In the genomic region with DNA sequence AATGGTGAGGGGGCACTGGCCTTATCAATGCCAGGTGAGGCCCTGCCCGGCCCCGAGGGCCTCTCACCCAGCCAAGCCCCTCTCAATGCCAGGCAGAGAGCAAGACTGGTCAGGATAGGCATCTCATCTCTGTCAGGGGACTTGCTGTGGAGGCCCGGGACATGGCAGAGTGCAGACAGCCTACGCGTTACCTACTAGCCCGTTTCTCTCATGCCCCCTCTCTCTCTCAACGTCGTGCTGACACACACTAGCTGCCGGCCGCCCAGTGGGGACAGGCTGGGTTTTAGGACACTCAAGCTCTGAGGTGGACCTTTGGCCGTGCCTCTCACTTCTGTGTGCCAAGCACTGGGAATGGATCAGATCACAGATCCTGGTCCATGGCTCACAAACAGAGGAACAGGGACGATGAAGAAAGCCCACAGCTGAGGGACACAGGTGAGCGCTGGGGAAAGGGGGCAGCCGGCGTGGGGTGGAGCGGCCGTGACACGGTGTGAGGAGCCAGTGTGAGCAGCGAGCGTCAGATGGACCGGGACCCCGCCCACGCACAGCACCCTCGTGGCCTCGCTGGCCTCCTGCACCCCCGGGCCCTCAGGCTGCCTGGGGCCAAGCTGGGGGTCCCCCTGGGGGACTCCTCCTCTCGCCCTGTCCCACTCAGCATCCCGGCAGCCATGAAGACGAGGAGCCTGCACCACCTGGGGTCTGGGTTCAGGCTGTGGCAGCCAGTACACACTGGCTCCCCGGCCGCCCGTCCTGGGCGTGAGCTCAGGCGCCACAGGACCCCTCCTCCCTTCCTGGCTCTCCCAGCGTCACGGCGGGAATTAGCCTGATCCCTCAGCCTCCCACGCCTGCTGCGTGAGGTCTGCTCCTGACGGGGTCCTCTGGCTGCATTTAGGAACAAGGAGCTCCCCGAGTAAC, we compare ENCODE assay signal across 12 cellular contexts.
"Had no signal": no experiment of that assay in that cellular context is flagged by ENCODE, and none has a peak within 500 bp of the region (broad histone marks: within the 10 kb centered on the region; RNA-seq: fewer than 3 reads in every experiment).

No MANE protein-coding gene starts in this region.

- H3K27me3 Mint-ChIP-seq: stimulated activated naive CD8-positive, alpha-beta T cell treated with anti-CD3 and anti-CD28 coated beads, Interleukin-15, Interleukin-2, amounts not matched to agents 100 ng/mL and 50 ng/mL, for 24 hours had no signal

- H3K4me3 Mint-ChIP-seq: stimulated activated naive CD8-positive, alpha-beta T cell treated with anti-CD3 and anti-CD28 coated beads, Interleukin-15, Interleukin-2, amounts not matched to agents 100 ng/mL and 50 ng/mL, for 24 hours had no signal

- ATAC-seq: esophagus mucosa, psoas muscle had no signal

- H3K9me3 Mint-ChIP-seq: stimulated activated naive CD8-positive, alpha-beta T cell treated with anti-CD3 and anti-CD28 coated beads, Interleukin-15, Interleukin-2, amounts not matched to agents 100 ng/mL and 50 ng/mL, for 24 hours had no signal

- H3K4me3 ChIP-seq: psoas muscle, sigmoid colon, SJSA1, testis had no signal

- H3K27ac Mint-ChIP-seq: stimulated activated naive CD8-positive, alpha-beta T cell treated with anti-CD3 and anti-CD28 coated beads, Interleukin-15, Interleukin-2, amounts not matched to agents 100 ng/mL and 50 ng/mL, for 24 hours had no signal

- H3K9me3 ChIP-seq: psoas muscle, sigmoid colon, SJSA1, testis had no signal

- DNase-seq: activated CD4-positive, alpha-beta T cell treated with anti-CD3 and anti-CD28 coated beads for 4 hours; activated T-cell treated with anti-CD3 and anti-CD28 coated beads for 4 hours; glutamatergic neuron; mesendoderm; psoas muscle; sigmoid colon; stimulated activated CD4-positive, alpha-beta T cell treated with anti-CD3 and anti-CD28 coated beads, Interleukin-2, amount 100 ng/mL, for 24 hours; SW 1271; testis had no signal

- H3K27me3 ChIP-seq: sigmoid colon, SJSA1, testis had no signal

- H3K27ac ChIP-seq: psoas muscle, sigmoid colon, SJSA1, testis had no signal

- H3K4me1 ChIP-seq: psoas muscle, testis had no signal
